In genomic region chr2:239467281-239467955, GRCh38 we compare ENCODE assay signal across 2 cellular contexts.
TF ChIP-seq lines count a peak whose summit lies in the region.

No MANE protein-coding gene starts in this region.

TF ChIP-seq in HEK293, 187 proteins besides CTCF, POLR2A, EP300 and RAD21 (continued from another document):
- TF ChIP-seq ZNF670 (tag by site-specific recombination; IDR thresholded peaks at IDR 0.05; ENCODE audit: low read depth): 0 out of 2 replicates have a peak, but pooled peaks have one; percentile 34
- no peak for TF ChIP-seq GLI2 (tag by site-specific recombination; IDR thresholded peaks at IDR 0.05; ENCODE audit: borderline replicate concordance, low read depth)
- TF ChIP-seq, protein P1, sequence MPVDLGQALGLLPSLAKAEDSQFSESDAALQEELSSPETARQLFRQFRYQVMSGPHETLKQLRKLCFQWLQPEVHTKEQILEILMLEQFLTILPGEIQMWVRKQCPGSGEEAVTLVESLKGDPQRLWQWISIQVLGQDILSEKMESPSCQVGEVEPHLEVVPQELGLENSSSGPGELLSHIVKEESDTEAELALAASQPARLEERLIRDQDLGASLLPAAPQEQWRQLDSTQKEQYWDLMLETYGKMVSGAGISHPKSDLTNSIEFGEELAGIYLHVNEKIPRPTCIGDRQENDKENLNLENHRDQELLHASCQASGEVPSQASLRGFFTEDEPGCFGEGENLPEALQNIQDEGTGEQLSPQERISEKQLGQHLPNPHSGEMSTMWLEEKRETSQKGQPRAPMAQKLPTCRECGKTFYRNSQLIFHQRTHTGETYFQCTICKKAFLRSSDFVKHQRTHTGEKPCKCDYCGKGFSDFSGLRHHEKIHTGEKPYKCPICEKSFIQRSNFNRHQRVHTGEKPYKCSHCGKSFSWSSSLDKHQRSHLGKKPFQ (tag by site-specific recombination; IDR thresholded peaks at IDR 0.05): peak; percentile 56; the same call in 1 of the 2 replicates
- TF ChIP-seq TCF7L2 (IDR thresholded peaks at IDR 0.05; ENCODE audit: borderline replicate concordance, low read depth, low read length): no peak

TF ChIP-seq in H1, 55 proteins besides CTCF, POLR2A, EP300 and RAD21 (continued from another document):
- TF ChIP-seq SAP30 (IDR thresholded peaks at IDR 0.05; ENCODE audit: insufficient read depth, insufficient replicate concordance, low read length) (no peak), TBP (IDR thresholded peaks at IDR 0.05; ENCODE audit: low read depth, low read length) (no peak), RFX5 (IDR thresholded peaks at IDR 0.05; ENCODE audit: borderline replicate concordance, low read depth, low read length) (no peak), YY1 (IDR thresholded peaks at IDR 0.05; ENCODE audit: low read depth, low read length) (no peak), HDAC2 (IDR thresholded peaks at IDR 0.05; ENCODE audit: borderline replicate concordance in 1 of 2, low read depth in 2 of 2, low read length in 2 of 2) (no peak)
